Comparison of ENCODE assay signal across 1 cellular context in the genomic region with DNA sequence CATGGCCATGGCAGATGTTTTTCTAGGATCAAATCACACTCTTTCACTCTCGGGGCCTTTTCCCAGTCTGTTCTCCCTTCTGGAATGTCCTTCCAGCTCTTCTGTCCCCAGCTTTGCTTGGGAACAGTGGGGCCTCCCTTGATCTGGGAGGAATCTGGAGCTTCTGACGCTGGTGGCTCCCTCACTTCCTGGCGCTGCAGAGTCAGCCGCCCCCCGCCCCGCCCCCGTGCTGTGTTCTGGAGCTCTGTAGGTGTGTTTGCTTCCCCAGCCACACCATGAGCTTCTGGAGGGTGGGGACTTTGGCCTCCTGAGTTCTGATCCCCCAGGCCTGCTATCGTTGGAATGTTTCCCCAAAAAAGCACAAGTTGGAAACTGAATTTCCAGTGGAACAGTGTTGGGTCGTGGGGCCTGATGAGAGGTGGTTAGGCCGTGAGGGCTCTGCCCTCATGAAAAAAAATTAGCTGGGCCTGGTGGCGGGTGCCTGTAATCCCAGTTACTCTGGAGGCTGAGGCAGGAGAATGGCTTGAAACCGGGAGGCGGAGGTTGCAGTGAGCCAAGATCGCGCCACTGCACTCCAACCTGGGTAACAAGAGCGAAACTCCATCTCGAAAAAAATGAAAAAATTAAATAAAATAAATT.
TF ChIP-seq lines count a peak whose summit lies in the region.

No MANE protein-coding gene starts in this region.

TF ChIP-seq in HepG2, 621 proteins besides CTCF, POLR2A, EP300 and RAD21 (continued from another document):
- TF ChIP-seq, protein P1, sequence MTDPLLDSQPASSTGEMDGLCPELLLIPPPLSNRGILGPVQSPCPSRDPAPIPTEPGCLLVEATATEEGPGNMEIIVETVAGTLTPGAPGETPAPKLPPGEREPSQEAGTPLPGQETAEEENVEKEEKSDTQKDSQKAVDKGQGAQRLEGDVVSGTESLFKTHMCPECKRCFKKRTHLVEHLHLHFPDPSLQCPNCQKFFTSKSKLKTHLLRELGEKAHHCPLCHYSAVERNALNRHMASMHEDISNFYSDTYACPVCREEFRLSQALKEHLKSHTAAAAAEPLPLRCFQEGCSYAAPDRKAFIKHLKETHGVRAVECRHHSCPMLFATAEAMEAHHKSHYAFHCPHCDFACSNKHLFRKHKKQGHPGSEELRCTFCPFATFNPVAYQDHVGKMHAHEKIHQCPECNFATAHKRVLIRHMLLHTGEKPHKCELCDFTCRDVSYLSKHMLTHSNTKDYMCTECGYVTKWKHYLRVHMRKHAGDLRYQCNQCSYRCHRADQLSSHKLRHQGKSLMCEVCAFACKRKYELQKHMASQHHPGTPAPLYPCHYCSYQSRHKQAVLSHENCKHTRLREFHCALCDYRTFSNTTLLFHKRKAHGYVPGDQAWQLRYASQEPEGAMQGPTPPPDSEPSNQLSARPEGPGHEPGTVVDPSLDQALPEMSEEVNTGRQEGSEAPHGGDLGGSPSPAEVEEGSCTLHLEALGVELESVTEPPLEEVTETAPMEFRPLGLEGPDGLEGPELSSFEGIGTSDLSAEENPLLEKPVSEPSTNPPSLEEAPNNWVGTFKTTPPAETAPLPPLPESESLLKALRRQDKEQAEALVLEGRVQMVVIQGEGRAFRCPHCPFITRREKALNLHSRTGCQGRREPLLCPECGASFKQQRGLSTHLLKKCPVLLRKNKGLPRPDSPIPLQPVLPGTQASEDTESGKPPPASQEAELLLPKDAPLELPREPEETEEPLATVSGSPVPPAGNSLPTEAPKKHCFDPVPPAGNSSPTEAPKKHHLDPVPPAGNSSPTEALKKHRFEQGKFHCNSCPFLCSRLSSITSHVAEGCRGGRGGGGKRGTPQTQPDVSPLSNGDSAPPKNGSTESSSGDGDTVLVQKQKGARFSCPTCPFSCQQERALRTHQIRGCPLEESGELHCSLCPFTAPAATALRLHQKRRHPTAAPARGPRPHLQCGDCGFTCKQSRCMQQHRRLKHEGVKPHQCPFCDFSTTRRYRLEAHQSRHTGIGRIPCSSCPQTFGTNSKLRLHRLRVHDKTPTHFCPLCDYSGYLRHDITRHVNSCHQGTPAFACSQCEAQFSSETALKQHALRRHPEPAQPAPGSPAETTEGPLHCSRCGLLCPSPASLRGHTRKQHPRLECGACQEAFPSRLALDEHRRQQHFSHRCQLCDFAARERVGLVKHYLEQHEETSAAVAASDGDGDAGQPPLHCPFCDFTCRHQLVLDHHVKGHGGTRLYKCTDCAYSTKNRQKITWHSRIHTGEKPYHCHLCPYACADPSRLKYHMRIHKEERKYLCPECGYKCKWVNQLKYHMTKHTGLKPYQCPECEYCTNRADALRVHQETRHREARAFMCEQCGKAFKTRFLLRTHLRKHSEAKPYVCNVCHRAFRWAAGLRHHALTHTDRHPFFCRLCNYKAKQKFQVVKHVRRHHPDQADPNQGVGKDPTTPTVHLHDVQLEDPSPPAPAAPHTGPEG (CRISPR knock-in tag; IDR thresholded peaks at IDR 0.05) = no peak
- TF ChIP-seq ZNF337 (CRISPR knock-in tag; IDR thresholded peaks at IDR 0.05; ENCODE audit: borderline replicate concordance, low read depth) = peak; percentile 47; the same call in 1 of the 2 replicates
- TF ChIP-seq, protein P2, sequence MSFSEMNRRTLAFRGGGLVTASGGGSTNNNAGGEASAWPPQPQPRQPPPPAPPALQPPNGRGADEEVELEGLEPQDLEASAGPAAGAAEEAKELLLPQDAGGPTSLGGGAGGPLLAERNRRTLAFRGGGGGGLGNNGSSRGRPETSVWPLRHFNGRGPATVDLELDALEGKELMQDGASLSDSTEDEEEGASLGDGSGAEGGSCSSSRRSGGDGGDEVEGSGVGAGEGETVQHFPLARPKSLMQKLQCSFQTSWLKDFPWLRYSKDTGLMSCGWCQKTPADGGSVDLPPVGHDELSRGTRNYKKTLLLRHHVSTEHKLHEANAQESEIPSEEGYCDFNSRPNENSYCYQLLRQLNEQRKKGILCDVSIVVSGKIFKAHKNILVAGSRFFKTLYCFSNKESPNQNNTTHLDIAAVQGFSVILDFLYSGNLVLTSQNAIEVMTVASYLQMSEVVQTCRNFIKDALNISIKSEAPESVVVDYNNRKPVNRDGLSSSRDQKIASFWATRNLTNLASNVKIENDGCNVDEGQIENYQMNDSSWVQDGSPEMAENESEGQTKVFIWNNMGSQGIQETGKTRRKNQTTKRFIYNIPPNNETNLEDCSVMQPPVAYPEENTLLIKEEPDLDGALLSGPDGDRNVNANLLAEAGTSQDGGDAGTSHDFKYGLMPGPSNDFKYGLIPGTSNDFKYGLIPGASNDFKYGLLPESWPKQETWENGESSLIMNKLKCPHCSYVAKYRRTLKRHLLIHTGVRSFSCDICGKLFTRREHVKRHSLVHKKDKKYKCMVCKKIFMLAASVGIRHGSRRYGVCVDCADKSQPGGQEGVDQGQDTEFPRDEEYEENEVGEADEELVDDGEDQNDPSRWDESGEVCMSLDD (CRISPR knock-in tag; IDR thresholded peaks at IDR 0.05; ENCODE audit: borderline replicate concordance) = no peak
- TF ChIP-seq SYNCRIP (IDR thresholded peaks at IDR 0.05; ENCODE audit: insufficient read depth, low read depth, low read length) = no peak
- no peak for TF ChIP-seq TRIM24 (CRISPR knock-in tag; IDR thresholded peaks at IDR 0.05)
- TF ChIP-seq ZNF326 (CRISPR knock-in tag; IDR thresholded peaks at IDR 0.05; ENCODE audit: borderline replicate concordance) = no peak
- TF ChIP-seq RFX1 (IDR thresholded peaks at IDR 0.05) = no peak
- TF ChIP-seq ZNF329 (CRISPR knock-in tag; IDR thresholded peaks at IDR 0.05; ENCODE audit: low read depth) = no peak
- TF ChIP-seq ZNF557 (CRISPR knock-in tag; IDR thresholded peaks at IDR 0.05) = no peak
- TF ChIP-seq ZBTB21 (CRISPR knock-in tag; IDR thresholded peaks at IDR 0.05) = no peak
- TF ChIP-seq ZNF101 (CRISPR knock-in tag; IDR thresholded peaks at IDR 0.05; ENCODE audit: borderline replicate concordance, low read depth) = no peak
- TF ChIP-seq, protein P3, sequence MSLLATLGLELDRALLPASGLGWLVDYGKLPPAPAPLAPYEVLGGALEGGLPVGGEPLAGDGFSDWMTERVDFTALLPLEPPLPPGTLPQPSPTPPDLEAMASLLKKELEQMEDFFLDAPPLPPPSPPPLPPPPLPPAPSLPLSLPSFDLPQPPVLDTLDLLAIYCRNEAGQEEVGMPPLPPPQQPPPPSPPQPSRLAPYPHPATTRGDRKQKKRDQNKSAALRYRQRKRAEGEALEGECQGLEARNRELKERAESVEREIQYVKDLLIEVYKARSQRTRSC (CRISPR knock-in tag; IDR thresholded peaks at IDR 0.05; ENCODE audit: low read depth) = no peak
- TF ChIP-seq, protein P4, sequence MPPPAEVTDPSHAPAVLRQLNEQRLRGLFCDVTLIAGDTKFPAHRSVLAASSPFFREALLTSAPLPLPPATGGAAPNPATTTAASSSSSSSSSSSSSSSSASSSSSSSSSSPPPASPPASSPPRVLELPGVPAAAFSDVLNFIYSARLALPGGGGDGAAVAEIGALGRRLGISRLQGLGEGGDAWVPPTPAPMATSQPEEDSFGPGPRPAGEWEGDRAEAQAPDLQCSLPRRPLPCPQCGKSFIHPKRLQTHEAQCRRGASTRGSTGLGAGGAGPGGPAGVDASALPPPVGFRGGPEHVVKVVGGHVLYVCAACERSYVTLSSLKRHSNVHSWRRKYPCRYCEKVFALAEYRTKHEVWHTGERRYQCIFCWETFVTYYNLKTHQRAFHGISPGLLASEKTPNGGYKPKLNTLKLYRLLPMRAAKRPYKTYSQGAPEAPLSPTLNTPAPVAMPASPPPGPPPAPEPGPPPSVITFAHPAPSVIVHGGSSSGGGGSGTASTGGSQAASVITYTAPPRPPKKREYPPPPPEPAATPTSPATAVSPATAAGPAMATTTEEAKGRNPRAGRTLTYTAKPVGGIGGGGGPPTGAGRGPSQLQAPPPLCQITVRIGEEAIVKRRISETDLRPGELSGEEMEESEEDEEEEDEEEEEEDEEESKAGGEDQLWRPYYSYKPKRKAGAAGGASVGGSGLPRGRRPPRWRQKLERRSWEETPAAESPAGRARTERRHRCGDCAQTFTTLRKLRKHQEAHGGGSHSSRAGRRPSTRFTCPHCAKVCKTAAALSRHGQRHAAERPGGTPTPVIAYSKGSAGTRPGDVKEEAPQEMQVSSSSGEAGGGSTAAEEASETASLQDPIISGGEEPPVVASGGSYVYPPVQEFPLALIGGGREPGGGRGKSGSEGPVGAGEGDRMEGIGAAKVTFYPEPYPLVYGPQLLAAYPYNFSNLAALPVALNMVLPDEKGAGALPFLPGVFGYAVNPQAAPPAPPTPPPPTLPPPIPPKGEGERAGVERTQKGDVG (CRISPR knock-in tag; IDR thresholded peaks at IDR 0.05; ENCODE audit: borderline replicate concordance) = 0 out of 2 replicates have a peak, but pooled peaks have one; percentile 20
- TF ChIP-seq CENPT (CRISPR knock-in tag; IDR thresholded peaks at IDR 0.05; ENCODE audit: low read depth) = no peak
- TF ChIP-seq, protein P5, sequence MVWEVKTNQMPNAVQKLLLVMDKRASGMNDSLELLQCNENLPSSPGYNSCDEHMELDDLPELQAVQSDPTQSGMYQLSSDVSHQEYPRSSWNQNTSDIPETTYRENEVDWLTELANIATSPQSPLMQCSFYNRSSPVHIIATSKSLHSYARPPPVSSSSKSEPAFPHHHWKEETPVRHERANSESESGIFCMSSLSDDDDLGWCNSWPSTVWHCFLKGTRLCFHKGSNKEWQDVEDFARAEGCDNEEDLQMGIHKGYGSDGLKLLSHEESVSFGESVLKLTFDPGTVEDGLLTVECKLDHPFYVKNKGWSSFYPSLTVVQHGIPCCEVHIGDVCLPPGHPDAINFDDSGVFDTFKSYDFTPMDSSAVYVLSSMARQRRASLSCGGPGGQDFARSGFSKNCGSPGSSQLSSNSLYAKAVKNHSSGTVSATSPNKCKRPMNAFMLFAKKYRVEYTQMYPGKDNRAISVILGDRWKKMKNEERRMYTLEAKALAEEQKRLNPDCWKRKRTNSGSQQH (CRISPR knock-in tag; IDR thresholded peaks at IDR 0.05; ENCODE audit: low read depth) = no peak
- peak; percentile 82 for TF ChIP-seq ARID2 (CRISPR knock-in tag; IDR thresholded peaks at IDR 0.05; ENCODE audit: borderline replicate concordance)
- TF ChIP-seq GABPB1 (CRISPR knock-in tag; IDR thresholded peaks at IDR 0.05) = peak; percentile 81
- no peak for TF ChIP-seq ZNF468 (CRISPR knock-in tag; IDR thresholded peaks at IDR 0.05)
- TF ChIP-seq, protein P6, sequence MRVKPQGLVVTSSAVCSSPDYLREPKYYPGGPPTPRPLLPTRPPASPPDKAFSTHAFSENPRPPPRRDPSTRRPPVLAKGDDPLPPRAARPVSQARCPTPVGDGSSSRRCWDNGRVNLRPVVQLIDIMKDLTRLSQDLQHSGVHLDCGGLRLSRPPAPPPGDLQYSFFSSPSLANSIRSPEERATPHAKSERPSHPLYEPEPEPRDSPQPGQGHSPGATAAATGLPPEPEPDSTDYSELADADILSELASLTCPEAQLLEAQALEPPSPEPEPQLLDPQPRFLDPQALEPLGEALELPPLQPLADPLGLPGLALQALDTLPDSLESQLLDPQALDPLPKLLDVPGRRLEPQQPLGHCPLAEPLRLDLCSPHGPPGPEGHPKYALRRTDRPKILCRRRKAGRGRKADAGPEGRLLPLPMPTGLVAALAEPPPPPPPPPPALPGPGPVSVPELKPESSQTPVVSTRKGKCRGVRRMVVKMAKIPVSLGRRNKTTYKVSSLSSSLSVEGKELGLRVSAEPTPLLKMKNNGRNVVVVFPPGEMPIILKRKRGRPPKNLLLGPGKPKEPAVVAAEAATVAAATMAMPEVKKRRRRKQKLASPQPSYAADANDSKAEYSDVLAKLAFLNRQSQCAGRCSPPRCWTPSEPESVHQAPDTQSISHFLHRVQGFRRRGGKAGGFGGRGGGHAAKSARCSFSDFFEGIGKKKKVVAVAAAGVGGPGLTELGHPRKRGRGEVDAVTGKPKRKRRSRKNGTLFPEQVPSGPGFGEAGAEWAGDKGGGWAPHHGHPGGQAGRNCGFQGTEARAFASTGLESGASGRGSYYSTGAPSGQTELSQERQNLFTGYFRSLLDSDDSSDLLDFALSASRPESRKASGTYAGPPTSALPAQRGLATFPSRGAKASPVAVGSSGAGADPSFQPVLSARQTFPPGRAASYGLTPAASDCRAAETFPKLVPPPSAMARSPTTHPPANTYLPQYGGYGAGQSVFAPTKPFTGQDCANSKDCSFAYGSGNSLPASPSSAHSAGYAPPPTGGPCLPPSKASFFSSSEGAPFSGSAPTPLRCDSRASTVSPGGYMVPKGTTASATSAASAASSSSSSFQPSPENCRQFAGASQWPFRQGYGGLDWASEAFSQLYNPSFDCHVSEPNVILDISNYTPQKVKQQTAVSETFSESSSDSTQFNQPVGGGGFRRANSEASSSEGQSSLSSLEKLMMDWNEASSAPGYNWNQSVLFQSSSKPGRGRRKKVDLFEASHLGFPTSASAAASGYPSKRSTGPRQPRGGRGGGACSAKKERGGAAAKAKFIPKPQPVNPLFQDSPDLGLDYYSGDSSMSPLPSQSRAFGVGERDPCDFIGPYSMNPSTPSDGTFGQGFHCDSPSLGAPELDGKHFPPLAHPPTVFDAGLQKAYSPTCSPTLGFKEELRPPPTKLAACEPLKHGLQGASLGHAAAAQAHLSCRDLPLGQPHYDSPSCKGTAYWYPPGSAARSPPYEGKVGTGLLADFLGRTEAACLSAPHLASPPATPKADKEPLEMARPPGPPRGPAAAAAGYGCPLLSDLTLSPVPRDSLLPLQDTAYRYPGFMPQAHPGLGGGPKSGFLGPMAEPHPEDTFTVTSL (CRISPR knock-in tag; IDR thresholded peaks at IDR 0.05; ENCODE audit: borderline replicate concordance) = no peak
- TF ChIP-seq PHF5A (CRISPR knock-in tag; IDR thresholded peaks at IDR 0.05; ENCODE audit: low read depth, unreplicated experiment) = peak; percentile 54
- no peak for TF ChIP-seq ZNF709 (CRISPR knock-in tag; IDR thresholded peaks at IDR 0.05)
- TF ChIP-seq EZH2 (conservative IDR thresholded peaks at IDR 0.05; ENCODE audit: low read depth, low read length) = no peak
- TF ChIP-seq ZNF569 (CRISPR knock-in tag; IDR thresholded peaks at IDR 0.05; ENCODE audit: borderline replicate concordance) = no peak
TF ChIP-seq in HepG2: peak in this region for 166.
